In the genomic region with DNA sequence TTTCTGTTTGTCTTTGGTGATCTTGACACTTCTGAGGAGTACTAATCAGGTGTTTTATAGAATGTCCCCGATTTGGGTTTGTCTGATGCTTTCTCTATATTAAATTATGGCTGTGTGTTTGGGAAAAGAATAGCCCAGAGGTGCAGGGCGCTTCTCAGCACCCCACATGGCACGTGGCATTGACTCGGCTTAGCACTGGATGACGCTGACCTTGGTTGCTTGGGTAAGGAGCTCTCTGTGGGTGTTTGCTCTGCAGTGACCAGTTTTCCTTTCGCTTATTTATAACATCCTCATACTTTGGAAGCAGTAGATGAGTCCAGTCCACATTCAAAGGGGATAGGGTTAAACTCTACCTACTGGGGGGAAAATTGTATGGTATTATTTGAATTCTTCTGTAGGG, we compare ENCODE assay signal across 14 cellular contexts. TPM values are rescaled to one million over a fixed set of nuclear protein-coding genes. Genes with fewer than 3 reads are reported as not detected.
A peak's percentile ranks its signal among the peaks of the same experiment; 100 is the strongest.
DNase-seq lines count a peak whose midpoint lies in the region; ATAC-seq and TF ChIP-seq lines count a peak whose summit lies in the region.
"Had no signal": no experiment of that assay in that cellular context is flagged by ENCODE, and none has a peak within 500 bp of the region (broad histone marks: within the 10 kb centered on the region; RNA-seq: fewer than 3 reads in every experiment).

No MANE protein-coding gene starts in this region.

- H3K36me3 Mint-ChIP-seq in CD4-positive, alpha-beta T cell (ENCODE audit: low read depth): peaks cover 8% of the 10 kb centered on the region
- H3K36me3 Mint-ChIP-seq in naive thymus-derived CD4-positive, alpha-beta T cell: peaks cover 0 to 15% (median 10%) of the 10 kb centered on the region in 5 donors

- H3K4me3 ChIP-seq in HUES6 (ENCODE audit: low read depth, low read length) (no peak overlapping the region), brain microvascular endothelial cell (ENCODE audit: low read depth, low read length) (no peak overlapping the region), thyroid gland (replicated peaks in 1 of 3) (no peak overlapping the region)
- H3K4me3 ChIP-seq in naive thymus-derived CD4-positive, alpha-beta T cell (ENCODE audit: low read length): no peak overlapping the region

- POLR2A ChIA-PET in CD4-positive, alpha-beta T cell (lab: Charles Lee): interaction anchor here (2.1 kb wide), 1 partner anchor 12 kb away, joined by 9 read pairs; a partner anchor contains a TSS
- POLR2A ChIA-PET in naive thymus-derived CD4-positive, alpha-beta T cell (lab: Charles Lee): interaction anchor here (0.7 to 1.0 kb wide), 3 partner anchors 9 to 690 kb away, joined by 3 read pairs; no protein-coding TSS in a partner anchor

- DNase-seq in CD4-positive, alpha-beta T cell: no peak
- peak; percentile 17 for DNase-seq in brain microvascular endothelial cell
- DNase-seq in naive thymus-derived CD4-positive, alpha-beta T cell: no peak
- no peak for DNase-seq in thyroid gland
- DNase-seq in SIG-M5 (lab: John Stamatoyannopoulos, UW): no peak
- DNase-seq: activated CD4-positive, alpha-beta T cell treated with anti-CD3 and anti-CD28 coated beads for 1 hour; activated naive CD4-positive, alpha-beta T cell treated with anti-CD3 and anti-CD28 coated beads, Interleukin-2, amount 50 U/mL, for 16 hours; head of caudate nucleus; left cardiac atrium had no signal

- no peak overlapping the region for H3K9ac ChIP-seq in HUES6 (ENCODE audit: low read length)

- H3K36me3 ChIP-seq in HUES6 (ENCODE audit: control insufficient read depth, insufficient read depth, low read length) (no peaks in the 10 kb centered on the region), brain microvascular endothelial cell (replicated peaks) (no peaks in the 10 kb centered on the region), thyroid gland (no peaks in the 10 kb centered on the region)
- H3K36me3 ChIP-seq in naive thymus-derived CD4-positive, alpha-beta T cell (ENCODE audit: control insufficient read depth in 2 of 3, insufficient read depth in 3 of 3, low read length in 3 of 3): no peaks in the 10 kb centered on the region

- no peak for ATAC-seq in CD4-positive, alpha-beta T cell (ENCODE audit: poor library complexity)
- ATAC-seq in naive thymus-derived CD4-positive, alpha-beta T cell: no peak
- no peak for ATAC-seq in activated CD4-positive, CD25-positive, alpha-beta regulatory T cell treated with anti-CD3 and anti-CD28 coated beads, Interleukin-2, amount 50 U/mL, for 24 hours
- ATAC-seq in HG03378 (IDR thresholded peaks at IDR 0.05; ENCODE audit: unreplicated experiment): no peak
- ATAC-seq: HCT116 had no signal

- H3K4me3 Mint-ChIP-seq in CD4-positive, alpha-beta T cell: peak overlapping the region; percentile 1
- H3K4me3 Mint-ChIP-seq in naive thymus-derived CD4-positive, alpha-beta T cell: peak overlapping the region in 9 of 10 donors; percentile 1 to 70 (median 29)

- no peaks in the 10 kb centered on the region for H3K27me3 Mint-ChIP-seq in CD4-positive, alpha-beta T cell
- no peaks in the 10 kb centered on the region for H3K27me3 Mint-ChIP-seq in naive thymus-derived CD4-positive, alpha-beta T cell

- no peak overlapping the region for H3K27ac ChIP-seq in CD4-positive, alpha-beta T cell (ENCODE audit: low read depth, low read length)
- H3K27ac ChIP-seq in HUES6 (ENCODE audit: low read depth, low read length) (0 out of 2 replicates have a peak overlapping the region, but pooled peaks have one; percentile 29), brain microvascular endothelial cell (no peak overlapping the region), thyroid gland (no peak overlapping the region)
- H3K27ac ChIP-seq in naive thymus-derived CD4-positive, alpha-beta T cell (ENCODE audit: low read depth, low read length): no peak overlapping the region
- H3K27ac ChIP-seq: SK-N-MC had no signal

- no peak for TF ChIP-seq POLR2A in thyroid gland (IDR thresholded peaks at IDR 0.05)

- TF ChIP-seq CTCF in CD4-positive, alpha-beta T cell (IDR thresholded peaks at IDR 0.05): no peak
- no peak for TF ChIP-seq CTCF in brain microvascular endothelial cell (IDR thresholded peaks at IDR 0.05; ENCODE audit: low read depth, low read length, missing control alignments)
- TF ChIP-seq CTCF in thyroid gland (IDR thresholded peaks at IDR 0.05): no peak

- no peaks in the 10 kb centered on the region for H3K9me3 ChIP-seq in CD4-positive, alpha-beta T cell (ENCODE audit: control insufficient read depth, low read length)
- H3K9me3 ChIP-seq in HUES6 (ENCODE audit: control insufficient read depth, insufficient read depth, low read depth, low read length) (no peaks in the 10 kb centered on the region), thyroid gland (no peaks in the 10 kb centered on the region)
- H3K9me3 ChIP-seq in naive thymus-derived CD4-positive, alpha-beta T cell (ENCODE audit: control insufficient read depth in 2 of 3, low read length in 3 of 3): no peaks in the 10 kb centered on the region

- no peaks in the 10 kb centered on the region for H3K27me3 ChIP-seq in CD4-positive, alpha-beta T cell (ENCODE audit: control insufficient read depth, insufficient read depth, low read length)
- H3K27me3 ChIP-seq in HUES6 (ENCODE audit: control insufficient read depth, insufficient read depth, low read length) (no peaks in the 10 kb centered on the region), brain microvascular endothelial cell (replicated peaks) (no peaks in the 10 kb centered on the region), thyroid gland (no peaks in the 10 kb centered on the region)
- no peaks in the 10 kb centered on the region for H3K27me3 ChIP-seq in naive thymus-derived CD4-positive, alpha-beta T cell (ENCODE audit: control insufficient read depth in 2 of 2, insufficient read depth in 2 of 2, low read length in 2 of 2)

- in situ Hi-C loops in brain microvascular endothelial cell (cut with HindIII; ENCODE audit: low pct_ligation_motif_present, low sequenced_read_pairs): no loop called here

- peaks cover 90% of the 10 kb centered on the region for H3K4me1 Mint-ChIP-seq in CD4-positive, alpha-beta T cell (ENCODE audit: low read depth)
- peaks cover 68 to 94% (median 89%) of the 10 kb centered on the region in 7 donors for H3K4me1 Mint-ChIP-seq in naive thymus-derived CD4-positive, alpha-beta T cell

- WGBS in thyroid gland, 2 donors: 94 to 96% methylated on average over 6 of the region's 6 CpGs

- intact Hi-C loops in CD4-positive, alpha-beta T cell (cut with DNase I, micrococcal nuclease): no loop called here
- intact Hi-C loops in naive thymus-derived CD4-positive, alpha-beta T cell (cut with micrococcal nuclease): loop anchor here in 1 of 2 donors (5.0 kb wide), 1 partner anchor 36 kb away; no protein-coding TSS in a partner anchor
- intact Hi-C loops in thyroid gland (cut with DNase I): no loop called here

- H3K4me1 ChIP-seq in HUES6 (ENCODE audit: control insufficient read depth, insufficient read depth, low read length) (peaks cover 62% of the 10 kb centered on the region), thyroid gland (peaks cover 51 to 72% of the 10 kb centered on the region in 2 donors)
- peaks cover 31 to 49% of the 10 kb centered on the region in 2 donors for H3K4me1 ChIP-seq in naive thymus-derived CD4-positive, alpha-beta T cell (ENCODE audit: control insufficient read depth in 2 of 2, insufficient read depth in 2 of 2, low read length in 2 of 2)

- CTCF ChIA-PET in CD4-positive, alpha-beta T cell (lab: Charles Lee): interaction anchor here (0.9 kb wide), 1 partner anchor 10 kb away, joined by 3 read pairs; no protein-coding TSS in a partner anchor
- CTCF ChIA-PET in naive thymus-derived CD4-positive, alpha-beta T cell (lab: Charles Lee): interaction anchor here (0.5 to 0.7 kb wide), 2 partner anchors 20 to 675 kb away, joined by 3 to 7 read pairs; no protein-coding TSS in a partner anchor

- no peaks in the 10 kb centered on the region for H3K9me3 Mint-ChIP-seq in CD4-positive, alpha-beta T cell
- no peaks in the 10 kb centered on the region for H3K9me3 Mint-ChIP-seq in naive thymus-derived CD4-positive, alpha-beta T cell

- peak overlapping the region; percentile 31 for H3K27ac Mint-ChIP-seq in CD4-positive, alpha-beta T cell
- H3K27ac Mint-ChIP-seq in naive thymus-derived CD4-positive, alpha-beta T cell: peak overlapping the region in 2 of 9 donors; percentile 29 to 31

RNA-seq across cellular contexts. Expression of a gene that starts 12.5 kb away (rescaled TPM):
- 10 to 100 TPM; 45.6 to 50.3 TPM for total RNA-seq in CD4-positive, alpha-beta T cell
- 10 to 100 TPM; 36.7 to 49.5 (median 42.3) TPM for total RNA-seq in naive thymus-derived CD4-positive, alpha-beta T cell
- polyA plus RNA-seq in naive thymus-derived CD4-positive, alpha-beta T cell: 10 to 100 TPM; 54.8 to 62.1 TPM
- 10 to 100 TPM; 68.5 to 92.7 (median 80.8) TPM for total RNA-seq in thyroid gland

RNA-seq across cellular contexts. Expression of a gene that starts 14.4 kb away (rescaled TPM):
- total RNA-seq in CD4-positive, alpha-beta T cell: 10 to 100 TPM; 46.5 to 51.7 TPM
- total RNA-seq in naive thymus-derived CD4-positive, alpha-beta T cell: 100 to 1,000 TPM in 1 of 5 experiments, 10 to 100 TPM in 4; 62.8 to 136 (median 81.2) TPM
- 1 to 10 TPM; 9.0 to 9.5 TPM for polyA plus RNA-seq in naive thymus-derived CD4-positive, alpha-beta T cell
- 100 to 1,000 TPM in 3 of 4 donors, 10 to 100 TPM in 1; 78.1 to 118 (median 111) TPM for total RNA-seq in thyroid gland
